In the genomic region with DNA sequence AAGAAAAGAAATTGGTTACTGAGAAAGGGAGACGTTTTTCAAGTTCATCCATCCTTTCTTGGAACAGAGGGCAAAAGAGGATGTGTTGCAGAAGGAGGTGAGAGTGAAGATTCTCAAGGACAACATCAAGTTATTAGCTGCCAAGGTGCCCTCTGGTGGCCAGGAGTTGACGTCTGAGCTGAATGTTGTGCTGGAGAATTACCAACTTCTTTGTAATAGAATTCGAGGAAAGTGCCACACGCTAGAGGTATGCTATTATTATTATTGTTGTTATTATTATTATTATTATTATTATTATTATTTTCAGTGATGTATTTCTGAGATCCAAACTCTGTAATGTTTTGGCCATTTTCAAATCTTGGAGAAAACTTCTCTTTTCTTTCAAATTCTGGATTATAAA, we compare ENCODE assay signal across 8 cellular contexts.
A peak's percentile ranks its signal among the peaks of the same experiment; 100 is the strongest.
DNase-seq lines count a peak whose midpoint lies in the region; ATAC-seq and TF ChIP-seq lines count a peak whose summit lies in the region.

No MANE protein-coding gene starts in this region.

- H3K9me3 ChIP-seq in mammary epithelial cell (replicated peaks; ENCODE audit: insufficient read depth, low read length) = no peaks in the 10 kb centered on the region

- intact Hi-C loops in mammary epithelial cell (cut with micrococcal nuclease) = loop anchor here (1.0 to 10.0 kb wide), 6 partner anchors 197 to 907 kb away; a partner anchor contains a TSS

- H3K27ac ChIP-seq in mammary epithelial cell (ENCODE audit: insufficient read depth, low read depth, low read length) = no peak overlapping the region

- H3K9ac ChIP-seq in mammary epithelial cell (ENCODE audit: insufficient read depth, low read length) = no peak overlapping the region

- H3K4me2 ChIP-seq in mammary epithelial cell (ENCODE audit: insufficient read depth, low read depth, low read length) = no peak overlapping the region

- WGBS in mammary epithelial cell (ENCODE audit: low coverage, missing lambda C conversion rate) = 2% methylated on average over 4 of the region's 4 CpGs

- in situ Hi-C loops in mammary epithelial cell (cut with MboI; ENCODE audit: low sequenced_read_pairs in 2 of 2) = loop anchor here (10.0 kb wide), 3 partner anchors 197 to 377 kb away; a partner anchor contains a TSS

- H3K27me3 ChIP-seq in mammary epithelial cell (ENCODE audit: insufficient read depth, low read length) (no peaks in the 10 kb centered on the region), kidney epithelial cell (ENCODE audit: control insufficient read depth, insufficient read depth, low read length) (no peaks in the 10 kb centered on the region)

- TF ChIP-seq CTCF in WI38 (IDR thresholded peaks at IDR 0.05; ENCODE audit: low read depth, low read length) = peak; percentile 41; the same call in 1 of the 2 replicates
- peak; percentile 77 to 78 for TF ChIP-seq CTCF in mammary epithelial cell (conservative IDR thresholded peaks at IDR 0.05 in 1 of 2, IDR thresholded peaks at IDR 0.05 in 1 of 2; ENCODE audit: extremely low read depth in 1 of 2, insufficient read depth in 1 of 2, low read depth in 1 of 2, low read length in 2 of 2)
- peak; percentile 74 for TF ChIP-seq CTCF in kidney epithelial cell (IDR thresholded peaks at IDR 0.05; ENCODE audit: insufficient read depth, low read length, poor library complexity, severe bottlenecking)

- H3K4me1 ChIP-seq in mammary epithelial cell (ENCODE audit: insufficient read depth, low read length) = no peaks in the 10 kb centered on the region

- H3K36me3 ChIP-seq in mammary epithelial cell (ENCODE audit: insufficient read depth, low read length) = peaks cover 3% of the 10 kb centered on the region
- no peaks in the 10 kb centered on the region for H3K36me3 ChIP-seq in kidney epithelial cell (ENCODE audit: control insufficient read depth, insufficient read depth, low read length)

- H3K4me3 ChIP-seq in WI38 (ENCODE audit: low read depth, low read length) (no peak overlapping the region), mammary epithelial cell (replicated peaks in 1 of 3; ENCODE audit: insufficient read depth in 1 of 3, low read depth in 2 of 3, low read length in 3 of 3) (no peak overlapping the region), kidney epithelial cell (ENCODE audit: low read depth, low read length) (no peak overlapping the region)

- H2AFZ ChIP-seq in mammary epithelial cell (ENCODE audit: low read depth, low read length) = no peak overlapping the region

- H3K79me2 ChIP-seq in mammary epithelial cell (ENCODE audit: insufficient read depth, low read length) = no peaks in the 10 kb centered on the region

- BruUV-seq in mammary epithelial cell (replicated peaks; lab: Mats Ljungman, UMichigan) = no TSS peak

- peak; percentile 77 for ATAC-seq in HG02870 (IDR thresholded peaks at IDR 0.05; ENCODE audit: unreplicated experiment)

- no peaks in the 10 kb centered on the region for H4K20me1 ChIP-seq in mammary epithelial cell (ENCODE audit: insufficient read depth, low read length)

- dilution Hi-C loops in mammary epithelial cell (cut with HindIII; ENCODE audit: low sequenced_read_pairs) = loop anchor here (25.0 kb wide), 1 partner anchor 370 kb away; no protein-coding TSS in a partner anchor

- CTCF ChIA-PET in mammary epithelial cell (lab: Charles Lee; ENCODE audit: low non-redundant PET) = interaction anchor here (0.5 to 1.2 kb wide), 4 partner anchors 158 to 265 kb away, joined by 3 to 7 read pairs (median 4); no protein-coding TSS in a partner anchor

- DNase-seq in DMS153 treated with DMSO at 0.1 percent for 48 hours (lab: John Stamatoyannopoulos, UW; ENCODE audit: unreplicated experiment) = peak; percentile 17
- no peak for DNase-seq in DMS153 (lab: John Stamatoyannopoulos, UW)
- peak; percentile 23 for DNase-seq in NCI-H2107 treated with DMSO at 0.1 percent for 48 hours (lab: John Stamatoyannopoulos, UW; ENCODE audit: unreplicated experiment)
- DNase-seq in mammary epithelial cell = peak; percentile 60
- DNase-seq in kidney epithelial cell (ENCODE audit: low read depth) = peak; percentile 32
- DNase-seq in stimulated activated CD4-positive, alpha-beta T cell treated with anti-CD3 and anti-CD28 coated beads, Interleukin-4, amount 100 ng/mL, for 1 hour = peak; percentile 78
